8 cellular contexts compared by ENCODE assay signal in the genomic region with DNA sequence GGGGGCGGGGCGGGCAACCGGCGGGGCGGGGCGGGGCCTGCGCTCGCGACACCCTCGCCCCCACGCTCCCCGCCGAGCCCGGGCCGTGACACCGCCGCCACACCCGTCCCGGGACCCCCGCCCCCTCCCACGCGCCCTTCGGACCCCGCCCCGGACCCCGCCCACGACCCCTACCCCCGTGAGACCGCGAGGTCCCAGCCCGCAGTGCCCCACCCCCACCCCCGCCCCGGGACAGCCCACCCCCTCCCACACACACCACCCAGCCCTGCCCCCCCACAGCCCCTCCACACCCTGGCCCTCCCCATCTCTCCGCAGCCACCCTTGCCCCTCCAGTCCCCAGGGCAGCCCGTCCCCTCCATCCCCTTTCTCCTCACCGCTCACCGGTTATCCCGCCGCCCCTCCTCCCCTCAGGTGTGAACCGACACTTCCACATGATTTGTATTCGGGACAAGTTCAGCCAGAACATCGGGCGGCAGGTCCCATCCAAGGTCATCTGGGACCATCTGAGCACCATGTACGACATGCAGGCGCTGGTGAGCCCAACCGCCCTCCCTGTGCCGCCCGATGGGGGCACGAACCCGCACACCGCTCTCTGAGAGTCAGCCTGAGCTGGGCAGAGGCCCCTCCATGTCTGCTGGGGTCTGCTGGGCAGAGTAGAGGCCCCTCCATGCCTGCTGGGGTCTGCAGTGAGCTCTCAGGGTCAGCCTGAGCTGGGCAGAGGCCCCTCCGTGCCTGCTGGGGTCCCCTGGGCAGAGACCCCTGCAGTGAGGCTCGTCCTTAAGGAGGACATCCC. TPM values are rescaled to one million over a fixed set of nuclear protein-coding genes. Genes with fewer than 3 reads are reported as not detected.
A peak's percentile ranks its signal among the peaks of the same experiment; 100 is the strongest.
DNase-seq lines count a peak whose midpoint lies in the region; ATAC-seq and TF ChIP-seq lines count a peak whose summit lies in the region.

No MANE protein-coding gene starts in this region.

- intact Hi-C loops in mammary epithelial cell (cut with micrococcal nuclease) = loop anchor here (10.0 kb wide), 1 partner anchor 208 kb away; the partner anchor contains the start of gene BHLHE23

- in situ Hi-C loops in mammary epithelial cell (cut with MboI; ENCODE audit: low sequenced_read_pairs in 2 of 2) = loop anchor here in 1 of 2 donors (25.0 kb wide), 1 partner anchor 110 kb away; no protein-coding TSS in a partner anchor

- DNase-seq in activated T-cell treated with anti-CD3 and anti-CD28 coated beads, Interleukin-2, amount 50 U/mL, for 72 hours = no peak
- DNase-seq in activated T-cell treated with anti-CD3 and anti-CD28 coated beads, Interleukin-2, amount 50 U/mL, for 1 hour = no peak
- no peak for DNase-seq in mammary epithelial cell
- DNase-seq in memory B cell (ENCODE audit: low spot score in 2 of 2) = no peak
- peak in 1 of 2 donors; percentile 73 for DNase-seq in upper lobe of left lung
- no peak for DNase-seq in NOMO-1 treated with dmso at 0.1 percent for 144 hours (lab: John Stamatoyannopoulos, UW; ENCODE audit: unreplicated experiment)

- H3K9ac ChIP-seq in mammary epithelial cell (ENCODE audit: insufficient read depth, low read length) = no peak overlapping the region

- H3K4me1 ChIP-seq in mammary epithelial cell (ENCODE audit: insufficient read depth, low read length) = peaks cover 36% of the 10 kb centered on the region
- H3K4me1 ChIP-seq in upper lobe of left lung = peaks cover 15 to 36% (median 27%) of the 10 kb centered on the region in 4 donors

- H3K27ac Mint-ChIP-seq in activated T-cell treated with anti-CD3 and anti-CD28 coated beads, Interleukin-2, amount 50 U/mL, for 72 hours = no peak overlapping the region
- peak overlapping the region; percentile 90 for H3K27ac Mint-ChIP-seq in memory B cell

- H3K36me3 ChIP-seq in mammary epithelial cell (ENCODE audit: insufficient read depth, low read length) = peaks cover 11% of the 10 kb centered on the region
- peaks cover 8 to 35% (median 23%) of the 10 kb centered on the region in 4 donors for H3K36me3 ChIP-seq in upper lobe of left lung

- no peaks in the 10 kb centered on the region for H3K27me3 ChIP-seq in mammary epithelial cell (ENCODE audit: insufficient read depth, low read length)
- no peaks in the 10 kb centered on the region for H3K27me3 ChIP-seq in upper lobe of left lung

- H3K4me3 ChIP-seq in mammary epithelial cell (replicated peaks in 1 of 3; ENCODE audit: insufficient read depth in 1 of 3, low read depth in 2 of 3, low read length in 3 of 3) (peak overlapping the region; percentile 41 to 71 (median 69)), upper lobe of left lung (peak overlapping the region; percentile 38 to 82 (median 80))

- CTCF ChIA-PET in mammary epithelial cell (lab: Charles Lee; ENCODE audit: low non-redundant PET) = no interaction called here

- peak overlapping the region; percentile 76 for H2AFZ ChIP-seq in mammary epithelial cell (ENCODE audit: low read depth, low read length)

- peaks cover 19% of the 10 kb centered on the region for H3K4me1 Mint-ChIP-seq in activated T-cell treated with anti-CD3 and anti-CD28 coated beads, Interleukin-2, amount 50 U/mL, for 72 hours (ENCODE audit: low read depth)
- peaks cover 16% of the 10 kb centered on the region for H3K4me1 Mint-ChIP-seq in memory B cell

- no peaks in the 10 kb centered on the region for H4K20me1 ChIP-seq in mammary epithelial cell (ENCODE audit: insufficient read depth, low read length)

- H3K9me3 ChIP-seq in mammary epithelial cell (replicated peaks; ENCODE audit: insufficient read depth, low read length) (no peaks in the 10 kb centered on the region), upper lobe of left lung (no peaks in the 10 kb centered on the region)

- peaks cover 3 to 6% of the 10 kb centered on the region in 2 donors for H3K36me3 Mint-ChIP-seq in activated T-cell treated with anti-CD3 and anti-CD28 coated beads, Interleukin-2, amount 50 U/mL, for 72 hours (ENCODE audit: insufficient read depth in 2 of 2)
- peaks cover 9% of the 10 kb centered on the region for H3K36me3 Mint-ChIP-seq in memory B cell

- H3K4me2 ChIP-seq in mammary epithelial cell (ENCODE audit: insufficient read depth, low read depth, low read length) = peak overlapping the region; percentile 90

- H3K79me2 ChIP-seq in mammary epithelial cell (ENCODE audit: insufficient read depth, low read length) = peaks cover 19% of the 10 kb centered on the region

- H3K27ac ChIP-seq in mammary epithelial cell (ENCODE audit: insufficient read depth, low read depth, low read length) (no peak overlapping the region), upper lobe of left lung (peak overlapping the region; percentile 81 to 97 (median 94))

- H3K4me3 Mint-ChIP-seq in activated T-cell treated with anti-CD3 and anti-CD28 coated beads, Interleukin-2, amount 50 U/mL, for 72 hours = peak overlapping the region; percentile 65 to 93
- H3K4me3 Mint-ChIP-seq in memory B cell = peak overlapping the region; percentile 93

- 46% methylated on average over 9 of the region's 53 CpGs for WGBS in mammary epithelial cell (ENCODE audit: low coverage, missing lambda C conversion rate)
- 43 to 45% methylated on average over 11 to 12 of the region's 53 CpGs for WGBS in upper lobe of left lung, 2 donors

- no peaks in the 10 kb centered on the region for H3K27me3 Mint-ChIP-seq in activated T-cell treated with anti-CD3 and anti-CD28 coated beads, Interleukin-2, amount 50 U/mL, for 72 hours (ENCODE audit: low read depth)
- H3K27me3 Mint-ChIP-seq in memory B cell = no peaks in the 10 kb centered on the region

- no peak for TF ChIP-seq POLR2A in upper lobe of left lung (IDR thresholded peaks at IDR 0.05)

- dilution Hi-C loops in mammary epithelial cell (cut with HindIII; ENCODE audit: low sequenced_read_pairs) = loop anchor here (10.0 kb wide), 1 partner anchor 58 kb away; no protein-coding TSS in a partner anchor

- TF ChIP-seq CTCF in mammary epithelial cell (conservative IDR thresholded peaks at IDR 0.05 in 1 of 2, IDR thresholded peaks at IDR 0.05 in 1 of 2; ENCODE audit: extremely low read depth in 1 of 2, insufficient read depth in 1 of 2, low read depth in 1 of 2, low read length in 2 of 2) (no peak), upper lobe of left lung (IDR thresholded peaks at IDR 0.05) (no peak)

- no peak for TF ChIP-seq EP300 in upper lobe of left lung (IDR thresholded peaks at IDR 0.05)

- H3K9me3 Mint-ChIP-seq in activated T-cell treated with anti-CD3 and anti-CD28 coated beads, Interleukin-2, amount 50 U/mL, for 72 hours = no peaks in the 10 kb centered on the region
- H3K9me3 Mint-ChIP-seq in memory B cell = no peaks in the 10 kb centered on the region

- no TSS peak for BruUV-seq in mammary epithelial cell (replicated peaks; lab: Mats Ljungman, UMichigan)

- ATAC-seq in activated T-cell treated with anti-CD3 and anti-CD28 coated beads, Interleukin-2, amount 50 U/mL, for 72 hours (replicated peaks in 1 of 2) = no peak
- no peak for ATAC-seq in memory B cell (ENCODE audit: low read depth)
- ATAC-seq in upper lobe of left lung (ENCODE audit: low FRiP score in 2 of 2) = peak in 1 of 2 donors; percentile 23
- ATAC-seq in GM18861 (IDR thresholded peaks at IDR 0.05; ENCODE audit: unreplicated experiment) = no peak
- ATAC-seq in HG03045 (IDR thresholded peaks at IDR 0.05; ENCODE audit: unreplicated experiment) = no peak

RNA-seq across cellular contexts. Expression of gene MRGBP, which starts 0.6 kb away (rescaled TPM):
- total RNA-seq in activated T-cell treated with anti-CD3 and anti-CD28 coated beads, Interleukin-2, amount 50 U/mL, for 72 hours = 10 to 100 TPM; 14.1 to 14.7 TPM
- 10 to 100 TPM; 14.6 to 15.7 TPM for total RNA-seq in mammary epithelial cell
- 14.1 TPM for polyA plus RNA-seq in mammary epithelial cell
- polyA minus RNA-seq in mammary epithelial cell = 15.3 TPM
- total RNA-seq in upper lobe of left lung = 10 to 100 TPM in 2 of 6 donors, 1 to 10 TPM in 4; 6.4 to 22.0 (median 8.5) TPM

RNA-seq across cellular contexts. Expression of gene OGFR, which starts 7.7 kb away (rescaled TPM):
- total RNA-seq in activated T-cell treated with anti-CD3 and anti-CD28 coated beads, Interleukin-2, amount 50 U/mL, for 72 hours = 10 to 100 TPM; 42.9 to 44.9 TPM
- total RNA-seq in mammary epithelial cell (10 to 100 TPM; 12.7 to 30.0 TPM), upper lobe of left lung (100 to 1,000 TPM in 2 of 6 donors, 10 to 100 TPM in 4; 63.8 to 166 (median 74.9) TPM)
- 20.6 TPM for polyA plus RNA-seq in mammary epithelial cell
- polyA minus RNA-seq in mammary epithelial cell = 12.4 TPM

RNA-seq across cellular contexts. Expression of gene COL9A3, which starts 20.0 kb away (rescaled TPM):
- under 1 TPM; 0.31 to 0.46 TPM for total RNA-seq in activated T-cell treated with anti-CD3 and anti-CD28 coated beads, Interleukin-2, amount 50 U/mL, for 72 hours
- total RNA-seq in mammary epithelial cell = under 1 TPM in 1 of 2 donors, not detected in 1; 0.67 TPM
- polyA plus RNA-seq in mammary epithelial cell = 0.16 TPM
- polyA minus RNA-seq in mammary epithelial cell = not detected
- 1 to 10 TPM in 4 of 6 donors, under 1 TPM in 1, not detected in 1; 0.57 to 8.4 (median 2.1) TPM for total RNA-seq in upper lobe of left lung
